Comparison of ENCODE assay signal across 8 cellular contexts in the genomic region with DNA sequence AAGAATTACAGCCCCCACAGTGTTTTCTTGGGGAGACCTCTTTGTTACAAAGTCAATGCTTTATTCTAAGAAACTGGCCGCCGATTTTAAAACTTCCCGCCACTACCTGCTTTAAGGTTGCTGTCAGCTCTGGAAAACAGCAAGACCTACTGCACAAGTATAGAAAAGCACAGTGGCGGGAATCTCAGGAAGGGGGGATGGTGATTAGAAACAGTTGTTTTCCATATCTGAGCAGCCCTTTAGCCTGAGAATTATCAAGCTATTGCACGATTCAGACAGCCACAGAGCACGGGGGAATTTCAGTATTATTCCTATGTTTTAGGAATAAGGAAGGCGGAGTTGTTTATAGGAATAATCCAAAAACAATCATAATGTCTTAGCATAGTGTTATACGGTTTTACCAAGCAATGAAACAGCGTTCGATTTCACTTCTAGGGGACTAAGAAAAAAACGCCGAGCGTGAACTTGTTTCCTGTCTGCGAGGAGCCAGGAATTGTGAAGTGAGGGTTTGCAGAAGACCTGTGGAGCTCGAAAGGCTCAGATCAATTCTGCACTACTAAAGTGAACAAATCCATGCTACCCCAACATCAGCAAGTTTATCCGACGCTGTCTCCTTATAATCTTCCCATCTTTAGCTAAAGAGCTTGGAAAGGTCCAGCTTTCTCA.
DNase-seq lines count a peak whose midpoint lies in the region; ATAC-seq and TF ChIP-seq lines count a peak whose summit lies in the region.

No MANE protein-coding gene starts in this region.

- peaks cover 4% of the 10 kb centered on the region for H3K27me3 Mint-ChIP-seq in Caco-2 (ENCODE audit: insufficient read depth, unreplicated experiment)
- H3K27me3 Mint-ChIP-seq in activated CD8-positive, alpha-beta T cell treated with anti-CD3 and anti-CD28 coated beads for 36 hours, result peaks cover 2% of the 10 kb centered on the region
- no peaks in the 10 kb centered on the region for H3K27me3 Mint-ChIP-seq in stimulated activated memory B cell treated with anti-CD40 and anti-IgM and Interleukin-4, amounts not matched to agents 10 μg/mL and 1 μg/mL and 100 μg/mL, for 72 hours

- DNase-seq in Caco-2, result no peak
- no peak for DNase-seq in activated CD8-positive, alpha-beta T cell treated with anti-CD3 and anti-CD28 coated beads for 36 hours
- DNase-seq in NOMO-1 treated with DMSO at 0.1 percent for 48 hours (lab: John Stamatoyannopoulos, UW; ENCODE audit: unreplicated experiment), result no peak
- no peak for DNase-seq in Kasumi-1 (lab: John Stamatoyannopoulos, UW)

- H3K36me3 Mint-ChIP-seq in Caco-2 (ENCODE audit: insufficient read depth, unreplicated experiment), result peaks cover 5% of the 10 kb centered on the region
- H3K36me3 Mint-ChIP-seq in activated CD8-positive, alpha-beta T cell treated with anti-CD3 and anti-CD28 coated beads for 36 hours (ENCODE audit: low read depth), result no peaks in the 10 kb centered on the region
- H3K36me3 Mint-ChIP-seq in stimulated activated memory B cell treated with anti-CD40 and anti-IgM and Interleukin-4, amounts not matched to agents 10 μg/mL and 1 μg/mL and 100 μg/mL, for 72 hours, result no peaks in the 10 kb centered on the region

- intact Hi-C loops in Caco-2 (cut with micrococcal nuclease; ENCODE audit: unreplicated experiment), result loop anchor here (2.0 to 5.0 kb wide), 2 partner anchors 244 to 313 kb away; partner anchors contain the start of gene BRWD3
- intact Hi-C loops in activated CD8-positive, alpha-beta T cell treated with anti-CD3 and anti-CD28 coated beads for 36 hours (cut with micrococcal nuclease), result loop anchor here (2.0 to 5.0 kb wide), 2 partner anchors 244 to 313 kb away; partner anchors contain the start of gene BRWD3

- no peaks in the 10 kb centered on the region for H3K27me3 ChIP-seq in Caco-2 (replicated peaks; ENCODE audit: control insufficient read depth, insufficient read depth, low read length)

- H3K36me3 ChIP-seq in Caco-2 (ENCODE audit: control insufficient read depth, insufficient read depth, low read length), result no peaks in the 10 kb centered on the region

- H3K9me3 Mint-ChIP-seq in Caco-2 (ENCODE audit: unreplicated experiment), result no peaks in the 10 kb centered on the region
- no peaks in the 10 kb centered on the region for H3K9me3 Mint-ChIP-seq in activated CD8-positive, alpha-beta T cell treated with anti-CD3 and anti-CD28 coated beads for 36 hours
- no peaks in the 10 kb centered on the region for H3K9me3 Mint-ChIP-seq in stimulated activated memory B cell treated with anti-CD40 and anti-IgM and Interleukin-4, amounts not matched to agents 10 μg/mL and 1 μg/mL and 100 μg/mL, for 72 hours

- POLR2A ChIA-PET in Caco-2 (lab: Charles Lee), result no interaction called here
- POLR2A ChIA-PET in activated CD8-positive, alpha-beta T cell treated with anti-CD3 and anti-CD28 coated beads for 36 hours (lab: Charles Lee), result no interaction called here

- no TSS peak for BruUV-seq in Caco-2 (replicated peaks; lab: Mats Ljungman, UMichigan)

- peak overlapping the region; percentile 85 for H3K4me3 Mint-ChIP-seq in Caco-2 (ENCODE audit: unreplicated experiment)
- H3K4me3 Mint-ChIP-seq in activated CD8-positive, alpha-beta T cell treated with anti-CD3 and anti-CD28 coated beads for 36 hours, result peak overlapping the region; percentile 90
- H3K4me3 Mint-ChIP-seq in stimulated activated memory B cell treated with anti-CD40 and anti-IgM and Interleukin-4, amounts not matched to agents 10 μg/mL and 1 μg/mL and 100 μg/mL, for 72 hours, result peak overlapping the region; percentile 94

- no peak overlapping the region for H3K27ac Mint-ChIP-seq in Caco-2 (ENCODE audit: unreplicated experiment)
- peak overlapping the region; percentile 73 for H3K27ac Mint-ChIP-seq in activated CD8-positive, alpha-beta T cell treated with anti-CD3 and anti-CD28 coated beads for 36 hours
- peak overlapping the region; percentile 20 for H3K27ac Mint-ChIP-seq in stimulated activated memory B cell treated with anti-CD40 and anti-IgM and Interleukin-4, amounts not matched to agents 10 μg/mL and 1 μg/mL and 100 μg/mL, for 72 hours

- CTCF ChIA-PET in Caco-2 (lab: Charles Lee), result no interaction called here
- CTCF ChIA-PET in activated CD8-positive, alpha-beta T cell treated with anti-CD3 and anti-CD28 coated beads for 36 hours (lab: Charles Lee), result interaction anchor here (0.5 to 1.2 kb wide), 4 partner anchors 23 to 310 kb away, joined by 3 read pairs; no protein-coding TSS in a partner anchor

- H3K9me3 ChIP-seq in Caco-2 (no peaks in the 10 kb centered on the region), iPS-18c (ENCODE audit: control insufficient read depth, insufficient read depth, low read length) (no peaks in the 10 kb centered on the region)

- H3K4me1 ChIP-seq in Caco-2, result no peaks in the 10 kb centered on the region

- peak; percentile 33 for ATAC-seq in GM19452 (IDR thresholded peaks at IDR 0.05; ENCODE audit: unreplicated experiment)
- peak; percentile 26 for ATAC-seq in HG03439 (IDR thresholded peaks at IDR 0.05; ENCODE audit: unreplicated experiment)
- peak; percentile 6 for ATAC-seq in activated CD8-positive, alpha-beta T cell treated with anti-CD3 and anti-CD28 coated beads for 36 hours
- no peak for ATAC-seq in stimulated activated memory B cell treated with anti-CD40 and anti-IgM and Interleukin-4, amounts not matched to agents 10 μg/mL and 1 μg/mL and 100 μg/mL, for 72 hours

- TF ChIP-seq CTCF in Caco-2 (IDR thresholded peaks at IDR 0.05; ENCODE audit: insufficient read depth in 1 of 2, low read depth in 1 of 2, low read length in 1 of 2, severe bottlenecking in 1 of 2, unreplicated experiment in 1 of 2), result no peak
- no peak for TF ChIP-seq CTCF in activated CD8-positive, alpha-beta T cell treated with anti-CD3 and anti-CD28 coated beads for 36 hours (IDR thresholded peaks at IDR 0.05)

- H3K4me1 Mint-ChIP-seq in Caco-2 (ENCODE audit: low read depth, unreplicated experiment), result no peaks in the 10 kb centered on the region
- H3K4me1 Mint-ChIP-seq in activated CD8-positive, alpha-beta T cell treated with anti-CD3 and anti-CD28 coated beads for 36 hours (ENCODE audit: low read depth), result peaks cover 8% of the 10 kb centered on the region
- H3K4me1 Mint-ChIP-seq in stimulated activated memory B cell treated with anti-CD40 and anti-IgM and Interleukin-4, amounts not matched to agents 10 μg/mL and 1 μg/mL and 100 μg/mL, for 72 hours, result peaks cover 7% of the 10 kb centered on the region

- H3K4me3 ChIP-seq in Caco-2 (ENCODE audit: low read depth, low read length) (peak overlapping the region; percentile 49), iPS-18c (ENCODE audit: insufficient read depth, low read depth, low read length) (peak overlapping the region; percentile 62)
